18 cellular contexts compared by ENCODE assay signal in the genomic region with DNA sequence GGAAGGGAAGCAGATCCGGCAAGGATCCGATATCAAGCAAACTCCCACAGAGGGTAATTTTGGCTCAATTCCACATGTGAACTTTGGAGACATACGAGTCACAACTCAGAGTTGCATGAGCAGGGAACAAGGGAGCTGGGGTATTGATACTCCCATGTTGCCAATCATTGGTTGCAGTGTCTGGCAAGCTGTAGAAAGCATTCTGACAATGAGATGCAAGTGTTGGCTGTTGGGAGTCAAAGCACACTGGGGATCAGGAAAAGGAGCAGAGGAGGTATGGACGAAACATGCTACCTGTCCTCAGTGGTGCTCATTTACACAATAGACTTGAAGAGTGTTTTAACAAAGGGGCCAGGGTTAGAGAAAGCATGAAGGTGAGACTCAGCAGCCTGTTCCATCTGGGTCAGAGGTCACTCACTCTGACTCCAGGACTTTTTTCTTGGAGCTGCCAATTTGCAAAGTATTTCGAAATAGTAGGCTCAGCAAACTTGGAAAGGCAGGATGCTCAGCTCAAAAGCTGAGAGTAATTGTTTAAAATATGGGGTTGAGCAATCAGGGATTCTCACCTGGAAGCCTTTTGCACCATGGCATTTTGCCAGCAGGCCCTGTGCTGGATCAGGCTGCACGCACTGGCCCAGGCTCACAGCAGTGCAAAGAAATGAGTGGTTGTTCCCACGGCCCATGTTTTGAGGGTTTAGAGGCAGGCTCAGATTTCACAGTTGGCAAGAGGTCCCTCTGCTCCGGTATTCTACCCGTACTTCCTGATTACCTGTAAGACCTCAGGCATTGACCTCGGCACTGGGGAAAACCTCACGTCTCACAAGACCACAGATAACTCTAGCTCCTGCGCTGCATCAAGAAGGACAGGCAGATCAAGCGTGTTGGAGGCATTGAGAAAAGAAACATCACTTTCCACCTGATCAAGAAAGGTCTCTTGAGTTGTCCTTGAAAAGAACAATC. TPM values are rescaled to one million over a fixed set of nuclear protein-coding genes. Genes with fewer than 3 reads are reported as not detected.
DNase-seq lines count a peak whose midpoint lies in the region; TF ChIP-seq lines count a peak whose summit lies in the region.
"Had no signal": no experiment of that assay in that cellular context is flagged by ENCODE, and none has a peak within 500 bp of the region (broad histone marks: within the 10 kb centered on the region; RNA-seq: fewer than 3 reads in every experiment).

No MANE protein-coding gene starts in this region.

- H3K27ac ChIP-seq in esophagus muscularis mucosa (replicated peaks in 1 of 4) (no peak overlapping the region), prostate gland (no peak overlapping the region), SJCRH30 (no peak overlapping the region)
- H3K27ac ChIP-seq: A549, gastroesophageal sphincter, testis had no signal

- H3K4me1 ChIP-seq in esophagus muscularis mucosa (no peaks in the 10 kb centered on the region), prostate gland (replicated peaks) (no peaks in the 10 kb centered on the region), SJCRH30 (no peaks in the 10 kb centered on the region)
- H3K4me1 ChIP-seq: A549, gastroesophageal sphincter, testis had no signal

- H3K4me3 ChIP-seq in esophagus muscularis mucosa (no peak overlapping the region), prostate gland (no peak overlapping the region), SJCRH30 (no peak overlapping the region)
- H3K4me3 ChIP-seq: A549, gastroesophageal sphincter, testis had no signal

- WGBS in esophagus muscularis mucosa: 85% methylated on average over 13 of the region's 13 CpGs
- 55% methylated on average over 13 of the region's 13 CpGs for WGBS in prostate gland

- peaks cover 0 to 15% (median 7%) of the 10 kb centered on the region in 4 donors for H3K9me3 ChIP-seq in esophagus muscularis mucosa
- no peaks in the 10 kb centered on the region for H3K9me3 ChIP-seq in prostate gland
- H3K9me3 ChIP-seq in SJCRH30 (replicated peaks): no peaks in the 10 kb centered on the region
- H3K9me3 ChIP-seq: testis had no signal

- TF ChIP-seq CTCF in esophagus muscularis mucosa (IDR thresholded peaks at IDR 0.05) (no peak), prostate gland (IDR thresholded peaks at IDR 0.05) (no peak)

- TF ChIP-seq POLR2A in esophagus muscularis mucosa (IDR thresholded peaks at IDR 0.05; ENCODE audit: low read depth): no peak
- no peak for TF ChIP-seq POLR2A in prostate gland (IDR thresholded peaks at IDR 0.05)

- DNase-seq in NCI-H2107 treated with DMSO at 0.1 percent for 48 hours (lab: John Stamatoyannopoulos, UW; ENCODE audit: unreplicated experiment) (peak; percentile 13), NCI-H2107 (lab: John Stamatoyannopoulos, UW) (no peak), NCI-H510A treated with DMSO at 0.1 percent for 48 hours (lab: John Stamatoyannopoulos, UW) (peak; percentile 68), esophagus muscularis mucosa (ENCODE audit: extremely low spot score) (peak; percentile 86), prostate gland (ENCODE audit: low spot score) (peak; percentile 79), hypothalamus (lab: John Stamatoyannopoulos, UW) (no peak), SJCRH30 (no peak), NCI-H1436 treated with DMSO at 0.1 percent for 48 hours (lab: John Stamatoyannopoulos, UW) (no peak)
- DNase-seq: activated CD4-positive, alpha-beta T cell treated with anti-CD3 and anti-CD28 coated beads, Interleukin-2, amount 50 U/mL, for 4 hours; CD4-positive, CD25-positive, alpha-beta regulatory T cell; cerebellar nuclear complex; immature natural killer cell; NCI-H1930; stimulated activated CD4-positive, alpha-beta T cell treated with anti-CD3 and anti-CD28 coated beads, Interleukin-2, amount 100 ng/mL, for 48 hours; stimulated activated CD8-positive, alpha-beta memory T cell treated with anti-CD3 and anti-CD28 coated beads, Interleukin-4, amount 100 ng/mL, for 48 hours; testis had no signal

- H3K36me3 ChIP-seq in esophagus muscularis mucosa: no peaks in the 10 kb centered on the region
- no peaks in the 10 kb centered on the region for H3K36me3 ChIP-seq in prostate gland
- H3K36me3 ChIP-seq in SJCRH30: no peaks in the 10 kb centered on the region
- H3K36me3 ChIP-seq: gastroesophageal sphincter had no signal

- H3K27me3 ChIP-seq in esophagus muscularis mucosa (no peaks in the 10 kb centered on the region), prostate gland (replicated peaks; ENCODE audit: insufficient read depth) (no peaks in the 10 kb centered on the region), SJCRH30 (no peaks in the 10 kb centered on the region)
- H3K27me3 ChIP-seq: gastroesophageal sphincter, testis had no signal

- intact Hi-C loops in esophagus muscularis mucosa (cut with DNase I): no loop called here
- intact Hi-C loops in prostate gland (cut with DNase I): no loop called here

- no peak for TF ChIP-seq EP300 in esophagus muscularis mucosa (IDR thresholded peaks at IDR 0.05)

RNA-seq across cellular contexts. Expression of a gene that starts 17.6 kb away (rescaled TPM):
- 10 to 100 TPM; 37.1 to 87.8 (median 54.1) TPM for total RNA-seq in esophagus muscularis mucosa
- total RNA-seq in prostate gland: 10 to 100 TPM in 1 of 2 donors, 1 to 10 TPM in 1; 7.0 to 13.8 TPM
- total RNA-seq in SJCRH30 (2014; rRNA removed; shearing (Covaris generic)): 0.02 TPM in 1 of 2 replicates, not detected in the other

Comparison
In these comparisons a context has a peak if more than half of its experiments do, and no peak if none do; other contexts are left out.
1. DNase-seq: peak in NCI-H2107 treated with DMSO at 0.1 percent for 48 hours (single experiment), NCI-H510A treated with DMSO at 0.1 percent for 48 hours (single experiment), esophagus muscularis mucosa (single experiment) and prostate gland (single experiment); none in NCI-H2107 (single experiment), hypothalamus (0 of 51), SJCRH30 (0 of 2) and NCI-H1436 treated with DMSO at 0.1 percent for 48 hours (single experiment).